In genomic region chr17:78399693-78400144, GRCh38 we compare ENCODE assay signal across 15 cellular contexts.
"Had no signal": no experiment of that assay in that cellular context is flagged by ENCODE, and none has a peak within 500 bp of the region (broad histone marks: within the 10 kb centered on the region; RNA-seq: fewer than 3 reads in every experiment).

No MANE protein-coding gene starts in this region.

- DNase-seq: activated CD4-positive, alpha-beta T cell treated with anti-CD3 and anti-CD28 coated beads, Interleukin-2, amount 50 U/mL, for 1 hour; activated CD8-positive, alpha-beta memory T cell treated with anti-CD3 and anti-CD28 coated beads for 24 hours; activated naive CD4-positive, alpha-beta T cell treated with anti-CD3 and anti-CD28 coated beads, Interleukin-2, amount 10 ng/mL, durations not matched to agents 7 days and 5 days; caudate nucleus; foreskin melanocyte; head of caudate nucleus; mucosa of descending colon; nucleus accumbens; right lobe of liver; spleen; stomach; SW 1271; testis; upper lobe of right lung had no signal

- ATAC-seq: activated CD4-positive, CD25-positive, alpha-beta regulatory T cell treated with anti-CD3 and anti-CD28 coated beads, Interleukin-2, amount 50 U/mL, for 24 hours; mucosa of descending colon; upper lobe of right lung had no signal

- H3K27me3 ChIP-seq: right lobe of liver, spleen, stomach, testis, upper lobe of right lung had no signal

- H3K4me3 ChIP-seq: mucosa of descending colon, right lobe of liver, spleen, stomach, testis, upper lobe of right lung had no signal

- H3K27ac ChIP-seq: right lobe of liver, spleen, stomach, testis, upper lobe of right lung had no signal

- H3K4me1 ChIP-seq: testis had no signal

- H3K9me3 ChIP-seq: mucosa of descending colon, right lobe of liver, spleen, stomach, testis, upper lobe of right lung had no signal
